ENCODE assay signal across 20 cellular contexts in the genomic region with DNA sequence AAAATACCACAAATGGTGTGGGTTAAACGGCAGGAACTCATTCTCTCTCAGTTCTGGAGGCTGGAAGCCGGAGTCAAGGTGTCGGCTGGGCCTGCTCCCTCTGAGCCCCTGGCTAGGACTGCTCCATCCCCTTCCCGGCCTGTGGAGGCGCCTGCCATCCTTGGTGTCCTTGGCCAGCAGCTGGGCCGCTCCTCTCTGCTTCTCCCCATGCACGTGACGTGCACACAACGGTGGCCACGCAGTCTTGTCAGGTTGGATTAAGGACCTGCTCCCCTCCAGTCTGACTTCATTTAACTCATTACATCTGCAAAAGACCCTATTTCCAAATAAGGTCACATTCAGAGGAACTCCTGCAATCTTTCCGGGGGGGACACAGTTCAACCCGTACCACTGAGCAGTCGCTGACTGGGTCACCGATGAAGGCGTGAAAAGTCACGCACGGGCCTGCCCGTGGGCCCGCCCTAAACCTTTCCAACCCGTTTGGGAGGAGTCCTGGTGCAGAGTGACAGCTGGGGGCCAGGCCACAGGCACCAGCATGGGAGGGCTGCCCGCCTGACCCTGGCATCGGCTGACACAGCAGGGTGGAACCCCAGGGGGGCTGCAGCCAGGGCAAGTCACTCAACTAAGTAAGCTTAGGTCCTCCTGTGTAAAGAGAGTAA.
DNase-seq lines count a peak whose midpoint lies in the region; ATAC-seq and TF ChIP-seq lines count a peak whose summit lies in the region.
"Had no signal": no experiment of that assay in that cellular context is flagged by ENCODE, and none has a peak within 500 bp of the region (broad histone marks: within the 10 kb centered on the region; RNA-seq: fewer than 3 reads in every experiment).

No MANE protein-coding gene starts in this region.

- H3K36me3 Mint-ChIP-seq in H9 (ENCODE audit: insufficient read depth in 1 of 3, low read depth in 3 of 3) (no peaks in the 10 kb centered on the region), neural crest cell (ENCODE audit: low read depth) (no peaks in the 10 kb centered on the region)
- no peaks in the 10 kb centered on the region for H3K36me3 Mint-ChIP-seq in stimulated activated effector memory CD8-positive, alpha-beta T cell treated with anti-CD3 and anti-CD28 coated beads, Interleukin-12 subunit alpha, Interleukin-12 subunit beta, amount 100 ng/mL, for 72 hours
- H3K36me3 Mint-ChIP-seq: CD8-positive, alpha-beta memory T cell had no signal

- no peak overlapping the region for H4K8ac ChIP-seq in H9 (replicated peaks; ENCODE audit: insufficient read length, low read depth, low read length)

- H3K18ac ChIP-seq in H9 (ENCODE audit: insufficient read length, low read depth, low read length): no peak overlapping the region

- H3K56ac ChIP-seq in H9 (ENCODE audit: insufficient read length, low read depth, low read length): no peak overlapping the region

- no peaks in the 10 kb centered on the region for H3K4me1 ChIP-seq in H9 (ENCODE audit: insufficient read depth, low read length)
- no peaks in the 10 kb centered on the region for H3K4me1 ChIP-seq in PC-9 (replicated peaks; ENCODE audit: insufficient read depth)

- H2BK20ac ChIP-seq in H9 (ENCODE audit: low read depth, low read length, poor library complexity, severe bottlenecking): no peak overlapping the region

- no peak overlapping the region for H2BK5ac ChIP-seq in H9 (ENCODE audit: insufficient read length, low read length)

- no peak overlapping the region for H3K9ac ChIP-seq in H9 (ENCODE audit: extremely low read depth, insufficient read length, low read length)
- H3K9ac ChIP-seq: BLaER1 treated with 17β-estradiol and CSF1 and Interleukin-3, amounts not matched to agents 10 nM and 100 nM had no signal

- no peak overlapping the region for H2AK5ac ChIP-seq in H9 (ENCODE audit: insufficient read length, low read length)

- no peak overlapping the region for H2AFZ ChIP-seq in H9 (ENCODE audit: low read length)
- no peak overlapping the region for H2AFZ ChIP-seq in PC-9

- H3K79me2 ChIP-seq in H9 (ENCODE audit: insufficient read depth, low read length) (no peaks in the 10 kb centered on the region), PC-9 (ENCODE audit: low read depth) (no peaks in the 10 kb centered on the region)

- H3K9me3 ChIP-seq in H9 (ENCODE audit: control insufficient read depth, low read depth, low read length) (no peaks in the 10 kb centered on the region), PC-9 (ENCODE audit: insufficient read depth, low read depth) (no peaks in the 10 kb centered on the region)
- H3K9me3 ChIP-seq: BLaER1 treated with 17β-estradiol and CSF1 and Interleukin-3, amounts not matched to agents 10 nM and 100 nM had no signal

- H3K27ac ChIP-seq in H9 (ENCODE audit: insufficient read length, low read depth, low read length) (no peak overlapping the region), PC-9 (no peak overlapping the region)
- H3K27ac ChIP-seq: BLaER1 treated with 17β-estradiol and CSF1 and Interleukin-3, amounts not matched to agents 10 nM and 100 nM; SK-N-MC had no signal

- no peaks in the 10 kb centered on the region for H3K23me2 ChIP-seq in H9 (ENCODE audit: insufficient read length, low read depth, low read length, poor library complexity, severe bottlenecking)

- H3K27ac Mint-ChIP-seq in H9: no peak overlapping the region
- peak overlapping the region; percentile 84 for H3K27ac Mint-ChIP-seq in neural crest cell (ENCODE audit: unreplicated experiment)
- no peak overlapping the region for H3K27ac Mint-ChIP-seq in stimulated activated effector memory CD8-positive, alpha-beta T cell treated with anti-CD3 and anti-CD28 coated beads, Interleukin-12 subunit alpha, Interleukin-12 subunit beta, amount 100 ng/mL, for 72 hours
- H3K27ac Mint-ChIP-seq: CD8-positive, alpha-beta memory T cell had no signal

- H3K9me2 ChIP-seq in PC-9 (ENCODE audit: insufficient read depth): no peaks in the 10 kb centered on the region

- no peaks in the 10 kb centered on the region for H3K27me3 ChIP-seq in H9 (ENCODE audit: insufficient read depth, low read length)
- H3K27me3 ChIP-seq in PC-9 (ENCODE audit: insufficient read depth, low read depth): peaks cover 95% of the 10 kb centered on the region

- H2BK12ac ChIP-seq in H9 (ENCODE audit: insufficient read length, low read depth, low read length): no peak overlapping the region

- H3K27me3 Mint-ChIP-seq in H9 (ENCODE audit: low read depth): no peaks in the 10 kb centered on the region
- H3K27me3 Mint-ChIP-seq in neural crest cell (ENCODE audit: low read depth): no peaks in the 10 kb centered on the region

- H2BK120ac ChIP-seq in H9 (ENCODE audit: low read depth, low read length, poor library complexity, severe bottlenecking): no peak overlapping the region

- POLR2A ChIA-PET in PC-9 (lab: Charles Lee; ENCODE audit: unreplicated experiment): no interaction called here
- POLR2A ChIA-PET in HEK293T (lab: Yijun Ruan, JAX): no interaction called here

- no peaks in the 10 kb centered on the region for H3K36me3 ChIP-seq in PC-9 (ENCODE audit: low read depth)
- H3K36me3 ChIP-seq: BLaER1 treated with 17β-estradiol and CSF1 and Interleukin-3, amounts not matched to agents 10 nM and 100 nM had no signal

- no peaks in the 10 kb centered on the region for H3K79me1 ChIP-seq in H9 (ENCODE audit: insufficient read depth, low read depth, low read length, poor library complexity, severe bottlenecking)

- H4K20me1 ChIP-seq in H9 (ENCODE audit: control insufficient read depth, insufficient read depth, insufficient read length) (no peaks in the 10 kb centered on the region), PC-9 (ENCODE audit: insufficient read depth) (no peaks in the 10 kb centered on the region)
- H4K20me1 ChIP-seq: BLaER1 treated with 17β-estradiol and CSF1 and Interleukin-3, amounts not matched to agents 10 nM and 100 nM had no signal

- H3F3A ChIP-seq in PC-9 (ENCODE audit: insufficient read depth, low read depth): no peaks in the 10 kb centered on the region

- no peak overlapping the region for H3K4me3 ChIP-seq in PC-9
- H3K4me3 ChIP-seq: BLaER1 treated with 17β-estradiol and CSF1 and Interleukin-3, amounts not matched to agents 10 nM and 100 nM; SK-N-MC had no signal

- peak; percentile 32 for DNase-seq in H9
- peak; percentile 39 for DNase-seq in ecto neural progenitor cell (ENCODE audit: low spot score)
- no peak for DNase-seq in neural crest cell (ENCODE audit: low read depth, low spot score)
- no peak for DNase-seq in stimulated activated effector memory CD8-positive, alpha-beta T cell treated with anti-CD3 and anti-CD28 coated beads, Interleukin-12 subunit alpha, Interleukin-12 subunit beta, amount 100 ng/mL, for 72 hours (ENCODE audit: low spot score in 2 of 2)
- no peak for DNase-seq in PC-9
- no peak for DNase-seq in HEK293T (ENCODE audit: extremely low spot score)
- DNase-seq in DMS53 treated with DMSO at 0.1 percent for 48 hours (lab: John Stamatoyannopoulos, UW; ENCODE audit: unreplicated experiment): no peak
- DNase-seq: CD8-positive, alpha-beta memory T cell; DMS79 treated with DMSO at 0.1 percent for 48 hours; HCEC 1CT; KBM-7; MV-4-11; NCI-H1694 treated with DMSO at 0.1 percent for 48 hours; NCI-H2107; NCI-H510A; NCI-H774; Right ventricle myocardium superior had no signal

- BruUV-seq in PC-9 (replicated peaks; lab: Mats Ljungman, UMichigan): no TSS peak

- H4K91ac ChIP-seq in H9 (ENCODE audit: insufficient read length, low read depth, low read length): no peak overlapping the region

- WGBS in H9 (ENCODE audit: extremely low coverage, insufficient read length, low lambda C conversion rate): no CpG with 5 or more reads among the region's 22 CpGs

- intact Hi-C loops in PC-9 (cut with micrococcal nuclease; ENCODE audit: unreplicated experiment): no loop called here

- H3K14ac ChIP-seq in H9 (ENCODE audit: insufficient read depth, low read length): no peak overlapping the region; the same call in 1 of the 2 replicates

- H4K5ac ChIP-seq in H9 (ENCODE audit: insufficient read length, low read depth, low read length): no peak overlapping the region

- no peak for TF ChIP-seq CTCF in H9 (conservative IDR thresholded peaks at IDR 0.05)
- no peak for TF ChIP-seq CTCF in neural crest cell (conservative IDR thresholded peaks at IDR 0.05)
- no peak for TF ChIP-seq CTCF in PC-9 (conservative IDR thresholded peaks at IDR 0.05)

- H3K4me2 ChIP-seq in H9 (ENCODE audit: insufficient read depth, insufficient read length, low read length) (no peak overlapping the region), PC-9 (no peak overlapping the region)
- H3K4me2 ChIP-seq: BLaER1 treated with 17β-estradiol and CSF1 and Interleukin-3, amounts not matched to agents 10 nM and 100 nM had no signal

- no peak overlapping the region for H3K23ac ChIP-seq in H9 (ENCODE audit: insufficient read length, low read depth, low read length)

- H3K4ac ChIP-seq in H9 (ENCODE audit: low read depth, low read length): no peak overlapping the region

- no peaks in the 10 kb centered on the region for H3K9me3 Mint-ChIP-seq in H9
- no peaks in the 10 kb centered on the region for H3K9me3 Mint-ChIP-seq in neural crest cell
- no peaks in the 10 kb centered on the region for H3K9me3 Mint-ChIP-seq in stimulated activated effector memory CD8-positive, alpha-beta T cell treated with anti-CD3 and anti-CD28 coated beads, Interleukin-12 subunit alpha, Interleukin-12 subunit beta, amount 100 ng/mL, for 72 hours
- H3K9me3 Mint-ChIP-seq: CD8-positive, alpha-beta memory T cell had no signal

- H3T11ph ChIP-seq in H9 (ENCODE audit: low read length): no peak overlapping the region

- H3K4me3 Mint-ChIP-seq in H9 (no peak overlapping the region), neural crest cell (no peak overlapping the region)
- H3K4me3 Mint-ChIP-seq in stimulated activated effector memory CD8-positive, alpha-beta T cell treated with anti-CD3 and anti-CD28 coated beads, Interleukin-12 subunit alpha, Interleukin-12 subunit beta, amount 100 ng/mL, for 72 hours: no peak overlapping the region
- H3K4me3 Mint-ChIP-seq: CD8-positive, alpha-beta memory T cell had no signal

- H3K4me1 Mint-ChIP-seq in H9 (peaks cover 12 to 14% of the 10 kb centered on the region in 2 experiments), neural crest cell (peaks cover 20% of the 10 kb centered on the region)
- H3K4me1 Mint-ChIP-seq in stimulated activated effector memory CD8-positive, alpha-beta T cell treated with anti-CD3 and anti-CD28 coated beads, Interleukin-12 subunit alpha, Interleukin-12 subunit beta, amount 100 ng/mL, for 72 hours: no peaks in the 10 kb centered on the region
- H3K4me1 Mint-ChIP-seq: CD8-positive, alpha-beta memory T cell had no signal

- peak; percentile 21 for ATAC-seq in stimulated activated effector memory CD8-positive, alpha-beta T cell treated with anti-CD3 and anti-CD28 coated beads, Interleukin-12 subunit alpha, Interleukin-12 subunit beta, amount 100 ng/mL, for 72 hours
- ATAC-seq in GM19395 (IDR thresholded peaks at IDR 0.05; ENCODE audit: unreplicated experiment): no peak

- no peak overlapping the region for H2BK15ac ChIP-seq in H9 (ENCODE audit: low read depth, low read length)

- CTCF ChIA-PET in PC-9 (lab: Charles Lee): no interaction called here
- CTCF ChIA-PET in HEK293T (lab: Yijun Ruan, JAX): no interaction called here

TF ChIP-seq in HEK293T, 16 proteins besides CTCF, POLR2A, EP300 and RAD21 (continues in another document):
- no peak for TF ChIP-seq FOXM1 (IDR thresholded peaks at IDR 0.05; ENCODE audit: borderline replicate concordance)
- TF ChIP-seq ARNT (IDR thresholded peaks at IDR 0.05): no peak
- no peak for TF ChIP-seq TARDBP (IDR thresholded peaks at IDR 0.05)
- no peak for TF ChIP-seq SUZ12 (IDR thresholded peaks at IDR 0.05)

Comparison
In these comparisons a context has a peak if more than half of its experiments do, and no peak if none do; other contexts are left out.
1. DNase-seq: peak in H9 (single experiment) and ecto neural progenitor cell (single experiment); none in neural crest cell (single experiment), stimulated activated effector memory CD8-positive, alpha-beta T cell treated with anti-CD3 and anti-CD28 coated beads, Interleukin-12 subunit alpha, Interleukin-12 subunit beta, amount 100 ng/mL, for 72 hours (0 of 2), PC-9 (0 of 2), HEK293T (single experiment) and DMS53 treated with DMSO at 0.1 percent for 48 hours (single experiment).